Comparison of ENCODE assay signal across 10 cellular contexts in the genomic region with DNA sequence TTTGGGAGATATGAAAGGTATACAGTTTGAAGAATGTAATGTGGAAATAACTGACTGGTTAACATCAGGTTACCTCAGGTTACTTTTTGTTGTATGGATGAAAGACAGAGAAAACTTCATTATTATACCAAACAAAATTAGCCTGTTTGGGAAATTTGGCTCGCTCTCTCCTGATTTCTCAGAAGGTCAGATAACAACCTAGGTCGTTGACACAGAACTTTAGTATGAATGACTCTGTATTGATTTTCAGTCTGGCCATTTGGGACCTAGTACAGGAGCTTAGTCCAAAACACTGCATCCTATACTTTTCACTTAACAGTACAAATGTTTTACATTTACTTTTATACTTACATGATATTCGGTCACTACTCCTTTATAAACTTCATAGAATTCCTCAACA.
"Had no signal": no experiment of that assay in that cellular context is flagged by ENCODE, and none has a peak within 500 bp of the region (broad histone marks: within the 10 kb centered on the region; RNA-seq: fewer than 3 reads in every experiment).

No MANE protein-coding gene starts in this region.

- H3K9me3 ChIP-seq: HAP-1 had no signal

- H2AFZ ChIP-seq: GM23248 had no signal

- ATAC-seq: HCT116, K562 had no signal

- H3K9ac ChIP-seq: GM23248 had no signal

- H3K4me3 ChIP-seq: GM23248, HAP-1, K562 had no signal

- H3K4me1 ChIP-seq: HAP-1 had no signal

- H3K27ac ChIP-seq: GM23248, HL-60 had no signal

- H3K36me3 ChIP-seq: HAP-1 had no signal

- DNase-seq: GM23248, GOT3, H7, HFFc6, IMR-90, KG1 had no signal
